ENCODE assay signal across 1 cellular context in the genomic region with DNA sequence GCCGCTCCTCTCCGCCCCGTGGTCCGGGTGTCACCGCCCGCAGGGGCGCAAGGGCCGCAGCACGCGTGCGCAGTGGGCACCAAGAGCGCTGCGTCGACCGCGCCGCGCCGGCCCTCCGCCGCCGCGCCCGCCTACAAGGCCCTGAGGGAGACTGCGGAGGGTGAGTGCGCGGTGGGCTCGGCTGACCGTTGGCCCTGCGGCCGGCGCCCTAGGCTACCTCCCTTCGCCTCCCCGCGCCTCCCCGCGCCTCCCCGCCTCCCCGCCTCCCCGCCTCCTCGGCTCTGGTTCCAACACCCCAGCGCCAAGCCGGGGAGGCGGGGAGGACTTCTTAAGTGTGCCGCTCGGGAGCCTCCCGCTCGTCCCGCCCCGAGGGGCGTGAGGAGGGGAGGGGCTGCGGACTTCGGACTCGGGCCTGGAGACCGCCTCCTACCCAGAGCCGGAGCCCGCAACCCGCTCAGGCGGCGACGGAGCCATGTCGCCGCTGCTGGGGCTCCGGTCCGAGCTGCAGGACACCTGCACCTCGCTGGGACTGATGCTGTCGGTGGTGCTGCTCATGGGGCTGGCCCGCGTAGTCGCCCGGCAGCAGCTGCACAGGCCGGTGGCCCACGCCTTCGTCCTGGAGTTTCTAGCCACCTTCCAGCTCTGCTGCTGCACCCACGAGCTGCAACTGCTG.
TF ChIP-seq lines count a peak whose summit lies in the region.

A gene with protein sequence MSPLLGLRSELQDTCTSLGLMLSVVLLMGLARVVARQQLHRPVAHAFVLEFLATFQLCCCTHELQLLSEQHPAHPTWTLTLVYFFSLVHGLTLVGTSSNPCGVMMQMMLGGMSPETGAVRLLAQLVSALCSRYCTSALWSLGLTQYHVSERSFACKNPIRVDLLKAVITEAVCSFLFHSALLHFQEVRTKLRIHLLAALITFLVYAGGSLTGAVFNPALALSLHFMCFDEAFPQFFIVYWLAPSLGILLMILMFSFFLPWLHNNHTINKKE (plus strand): TSS at position 433 of the 673 bp plus-strand sequence. CDS start 40 bp downstream, at position 473.

TF ChIP-seq in HEK293T, 16 proteins besides CTCF, POLR2A, EP300 and RAD21 (continued from another document):
- TF ChIP-seq FOXA1 (IDR thresholded peaks at IDR 0.05) (no peak), ARNT (IDR thresholded peaks at IDR 0.05) (no peak)
- TF ChIP-seq, protein P1, sequence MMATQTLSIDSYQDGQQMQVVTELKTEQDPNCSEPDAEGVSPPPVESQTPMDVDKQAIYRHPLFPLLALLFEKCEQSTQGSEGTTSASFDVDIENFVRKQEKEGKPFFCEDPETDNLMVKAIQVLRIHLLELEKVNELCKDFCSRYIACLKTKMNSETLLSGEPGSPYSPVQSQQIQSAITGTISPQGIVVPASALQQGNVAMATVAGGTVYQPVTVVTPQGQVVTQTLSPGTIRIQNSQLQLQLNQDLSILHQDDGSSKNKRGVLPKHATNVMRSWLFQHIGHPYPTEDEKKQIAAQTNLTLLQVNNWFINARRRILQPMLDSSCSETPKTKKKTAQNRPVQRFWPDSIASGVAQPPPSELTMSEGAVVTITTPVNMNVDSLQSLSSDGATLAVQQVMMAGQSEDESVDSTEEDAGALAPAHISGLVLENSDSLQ (IDR thresholded peaks at IDR 0.05), result no peak
